Comparison of ENCODE assay signal across 1 cellular context in the genomic region with DNA sequence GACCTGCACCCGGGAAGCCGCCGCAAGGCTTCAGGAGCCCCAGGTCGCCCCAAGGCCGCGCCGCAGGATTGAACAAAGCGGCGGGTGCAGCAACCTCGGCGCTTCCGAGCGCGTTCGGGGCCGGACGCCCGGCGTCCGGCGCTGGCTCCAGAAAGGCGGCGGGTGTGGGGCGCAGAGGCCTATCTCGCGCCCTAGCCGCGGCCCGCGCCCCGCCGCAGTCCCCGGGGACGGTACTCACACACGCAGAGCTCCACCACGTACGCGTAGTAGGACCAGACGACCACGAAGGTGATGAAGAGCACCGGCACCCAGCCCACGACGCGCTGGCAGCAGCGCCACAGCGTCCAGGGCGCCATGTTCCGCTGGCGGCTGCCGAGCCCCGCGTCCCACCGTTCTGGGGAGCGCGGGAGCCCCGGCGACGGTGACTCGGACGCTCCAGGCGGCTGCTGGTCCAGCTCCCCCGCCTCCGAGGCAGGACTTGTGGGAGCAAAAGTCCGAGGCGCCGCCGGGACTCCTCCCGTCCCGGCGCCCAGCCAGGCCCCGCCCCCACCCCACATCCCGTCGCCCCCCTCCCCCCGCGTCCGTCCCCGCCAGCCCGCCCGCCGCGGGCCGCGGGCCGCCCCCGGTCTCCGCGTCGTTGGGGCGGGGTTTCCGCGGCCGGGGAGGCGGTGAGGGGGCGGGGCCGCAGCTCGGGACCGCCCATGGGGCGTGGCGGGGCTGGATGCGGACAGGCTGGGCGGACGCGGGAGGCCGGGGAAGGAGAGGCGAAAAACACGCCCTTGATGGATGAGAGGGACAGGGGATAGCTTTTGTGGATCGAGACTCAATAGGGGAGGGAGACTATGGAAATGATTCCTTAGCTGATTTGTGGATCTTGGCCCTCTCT.
A peak's percentile ranks its signal among the peaks of the same experiment; 100 is the strongest.
TF ChIP-seq lines count a peak whose summit lies in the region.

A gene with protein sequence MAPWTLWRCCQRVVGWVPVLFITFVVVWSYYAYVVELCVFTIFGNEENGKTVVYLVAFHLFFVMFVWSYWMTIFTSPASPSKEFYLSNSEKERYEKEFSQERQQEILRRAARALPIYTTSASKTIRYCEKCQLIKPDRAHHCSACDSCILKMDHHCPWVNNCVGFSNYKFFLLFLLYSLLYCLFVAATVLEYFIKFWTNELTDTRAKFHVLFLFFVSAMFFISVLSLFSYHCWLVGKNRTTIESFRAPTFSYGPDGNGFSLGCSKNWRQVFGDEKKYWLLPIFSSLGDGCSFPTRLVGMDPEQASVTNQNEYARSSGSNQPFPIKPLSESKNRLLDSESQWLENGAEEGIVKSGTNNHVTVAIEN (minus strand): TSS at position 488 of the 886 bp plus-strand sequence. CDS start 132 bp downstream, at position 356.

TF ChIP-seq in K562, 482 proteins besides CTCF, POLR2A, EP300 and RAD21 (continued from another document and continues in another):
- TF ChIP-seq, protein P1, sequence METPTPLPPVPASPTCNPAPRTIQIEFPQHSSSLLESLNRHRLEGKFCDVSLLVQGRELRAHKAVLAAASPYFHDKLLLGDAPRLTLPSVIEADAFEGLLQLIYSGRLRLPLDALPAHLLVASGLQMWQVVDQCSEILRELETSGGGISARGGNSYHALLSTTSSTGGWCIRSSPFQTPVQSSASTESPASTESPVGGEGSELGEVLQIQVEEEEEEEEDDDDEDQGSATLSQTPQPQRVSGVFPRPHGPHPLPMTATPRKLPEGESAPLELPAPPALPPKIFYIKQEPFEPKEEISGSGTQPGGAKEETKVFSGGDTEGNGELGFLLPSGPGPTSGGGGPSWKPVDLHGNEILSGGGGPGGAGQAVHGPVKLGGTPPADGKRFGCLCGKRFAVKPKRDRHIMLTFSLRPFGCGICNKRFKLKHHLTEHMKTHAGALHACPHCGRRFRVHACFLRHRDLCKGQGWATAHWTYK (CRISPR knock-in tag; IDR thresholded peaks at IDR 0.05): no peak
- TF ChIP-seq, protein P2, sequence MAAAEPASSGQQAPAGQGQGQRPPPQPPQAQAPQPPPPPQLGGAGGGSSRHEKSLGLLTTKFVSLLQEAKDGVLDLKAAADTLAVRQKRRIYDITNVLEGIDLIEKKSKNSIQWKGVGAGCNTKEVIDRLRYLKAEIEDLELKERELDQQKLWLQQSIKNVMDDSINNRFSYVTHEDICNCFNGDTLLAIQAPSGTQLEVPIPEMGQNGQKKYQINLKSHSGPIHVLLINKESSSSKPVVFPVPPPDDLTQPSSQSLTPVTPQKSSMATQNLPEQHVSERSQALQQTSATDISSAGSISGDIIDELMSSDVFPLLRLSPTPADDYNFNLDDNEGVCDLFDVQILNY (CRISPR knock-in tag; IDR thresholded peaks at IDR 0.05): no peak
- TF ChIP-seq, protein P3, sequence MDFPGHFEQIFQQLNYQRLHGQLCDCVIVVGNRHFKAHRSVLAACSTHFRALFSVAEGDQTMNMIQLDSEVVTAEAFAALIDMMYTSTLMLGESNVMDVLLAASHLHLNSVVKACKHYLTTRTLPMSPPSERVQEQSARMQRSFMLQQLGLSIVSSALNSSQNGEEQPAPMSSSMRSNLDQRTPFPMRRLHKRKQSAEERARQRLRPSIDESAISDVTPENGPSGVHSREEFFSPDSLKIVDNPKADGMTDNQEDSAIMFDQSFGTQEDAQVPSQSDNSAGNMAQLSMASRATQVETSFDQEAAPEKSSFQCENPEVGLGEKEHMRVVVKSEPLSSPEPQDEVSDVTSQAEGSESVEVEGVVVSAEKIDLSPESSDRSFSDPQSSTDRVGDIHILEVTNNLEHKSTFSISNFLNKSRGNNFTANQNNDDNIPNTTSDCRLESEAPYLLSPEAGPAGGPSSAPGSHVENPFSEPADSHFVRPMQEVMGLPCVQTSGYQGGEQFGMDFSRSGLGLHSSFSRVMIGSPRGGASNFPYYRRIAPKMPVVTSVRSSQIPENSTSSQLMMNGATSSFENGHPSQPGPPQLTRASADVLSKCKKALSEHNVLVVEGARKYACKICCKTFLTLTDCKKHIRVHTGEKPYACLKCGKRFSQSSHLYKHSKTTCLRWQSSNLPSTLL (IDR thresholded peaks at IDR 0.05): no peak
- TF ChIP-seq NONO (IDR thresholded peaks at IDR 0.05; ENCODE audit: low read depth in 2 of 2, low read length in 1 of 2): peak in 1 of 2 experiments; percentile 55; a peak in 3 of 4 replicates
- no peak for TF ChIP-seq C11orf30 (IDR thresholded peaks at IDR 0.05; ENCODE audit: low read depth)
- TF ChIP-seq TAF1 (IDR thresholded peaks at IDR 0.05; ENCODE audit: control insufficient read depth, extremely low read depth, insufficient read depth, low read length, severe bottlenecking): peak; percentile 49
- TF ChIP-seq SAFB2 (IDR thresholded peaks at IDR 0.05; ENCODE audit: borderline replicate concordance, low read depth, low read length, severe bottlenecking): no peak
- TF ChIP-seq GTF2F1 (IDR thresholded peaks at IDR 0.05; ENCODE audit: low read depth, low read length): no peak
- no peak for TF ChIP-seq PCBP1 (IDR thresholded peaks at IDR 0.05; ENCODE audit: low read depth, low read length, poor library complexity, severe bottlenecking)
- TF ChIP-seq ZNF212 (CRISPR knock-in tag; IDR thresholded peaks at IDR 0.05): no peak
- TF ChIP-seq ZC3H11A (IDR thresholded peaks at IDR 0.05; ENCODE audit: low read depth, low read length): no peak
- no peak for TF ChIP-seq ZNF764 (CRISPR knock-in tag; IDR thresholded peaks at IDR 0.05; ENCODE audit: low read depth)
- TF ChIP-seq, protein P4, sequence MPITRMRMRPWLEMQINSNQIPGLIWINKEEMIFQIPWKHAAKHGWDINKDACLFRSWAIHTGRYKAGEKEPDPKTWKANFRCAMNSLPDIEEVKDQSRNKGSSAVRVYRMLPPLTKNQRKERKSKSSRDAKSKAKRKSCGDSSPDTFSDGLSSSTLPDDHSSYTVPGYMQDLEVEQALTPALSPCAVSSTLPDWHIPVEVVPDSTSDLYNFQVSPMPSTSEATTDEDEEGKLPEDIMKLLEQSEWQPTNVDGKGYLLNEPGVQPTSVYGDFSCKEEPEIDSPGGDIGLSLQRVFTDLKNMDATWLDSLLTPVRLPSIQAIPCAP (CRISPR knock-in tag; IDR thresholded peaks at IDR 0.05; ENCODE audit: borderline replicate concordance): no peak
- TF ChIP-seq ZNF830 (CRISPR knock-in tag; IDR thresholded peaks at IDR 0.05): no peak
- TF ChIP-seq KAT2B (IDR thresholded peaks at IDR 0.05; ENCODE audit: low read depth, low read length): no peak
- no peak for TF ChIP-seq RBM14 (IDR thresholded peaks at IDR 0.05; ENCODE audit: borderline replicate concordance, insufficient read depth, low read depth, low read length)
- no peak for TF ChIP-seq LEF1 (IDR thresholded peaks at IDR 0.05)
- TF ChIP-seq SUPT5H (IDR thresholded peaks at IDR 0.05): peak; percentile 60
- TF ChIP-seq TAF9B (IDR thresholded peaks at IDR 0.05; ENCODE audit: partially characterized antibody): no peak
- TF ChIP-seq MTA3 (IDR thresholded peaks at IDR 0.05; ENCODE audit: borderline replicate concordance): no peak
- no peak for TF ChIP-seq CHD2 (IDR thresholded peaks at IDR 0.05; ENCODE audit: low read depth, low read length)
- TF ChIP-seq CCNT2 (IDR thresholded peaks at IDR 0.05; ENCODE audit: borderline replicate concordance, extremely low read depth, insufficient read length, low read depth, low read length): peak; percentile 30
- TF ChIP-seq, protein P5, sequence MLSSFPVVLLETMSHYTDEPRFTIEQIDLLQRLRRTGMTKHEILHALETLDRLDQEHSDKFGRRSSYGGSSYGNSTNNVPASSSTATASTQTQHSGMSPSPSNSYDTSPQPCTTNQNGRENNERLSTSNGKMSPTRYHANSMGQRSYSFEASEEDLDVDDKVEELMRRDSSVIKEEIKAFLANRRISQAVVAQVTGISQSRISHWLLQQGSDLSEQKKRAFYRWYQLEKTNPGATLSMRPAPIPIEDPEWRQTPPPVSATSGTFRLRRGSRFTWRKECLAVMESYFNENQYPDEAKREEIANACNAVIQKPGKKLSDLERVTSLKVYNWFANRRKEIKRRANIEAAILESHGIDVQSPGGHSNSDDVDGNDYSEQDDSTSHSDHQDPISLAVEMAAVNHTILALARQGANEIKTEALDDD (IDR thresholded peaks at IDR 0.05): no peak
- TF ChIP-seq RBBP5 (IDR thresholded peaks at IDR 0.05; ENCODE audit: borderline replicate concordance, insufficient read depth, low read length, poor library complexity, severe bottlenecking): peak; percentile 76
- TF ChIP-seq CBFB (CRISPR knock-in tag; IDR thresholded peaks at IDR 0.05): no peak
- TF ChIP-seq POLR3G (IDR thresholded peaks at IDR 0.05; ENCODE audit: extremely low read depth, insufficient read length, insufficient replicate concordance): no peak
- TF ChIP-seq, protein P6, sequence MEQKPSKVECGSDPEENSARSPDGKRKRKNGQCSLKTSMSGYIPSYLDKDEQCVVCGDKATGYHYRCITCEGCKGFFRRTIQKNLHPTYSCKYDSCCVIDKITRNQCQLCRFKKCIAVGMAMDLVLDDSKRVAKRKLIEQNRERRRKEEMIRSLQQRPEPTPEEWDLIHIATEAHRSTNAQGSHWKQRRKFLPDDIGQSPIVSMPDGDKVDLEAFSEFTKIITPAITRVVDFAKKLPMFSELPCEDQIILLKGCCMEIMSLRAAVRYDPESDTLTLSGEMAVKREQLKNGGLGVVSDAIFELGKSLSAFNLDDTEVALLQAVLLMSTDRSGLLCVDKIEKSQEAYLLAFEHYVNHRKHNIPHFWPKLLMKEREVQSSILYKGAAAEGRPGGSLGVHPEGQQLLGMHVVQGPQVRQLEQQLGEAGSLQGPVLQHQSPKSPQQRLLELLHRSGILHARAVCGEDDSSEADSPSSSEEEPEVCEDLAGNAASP (IDR thresholded peaks at IDR 0.05): no peak
- TF ChIP-seq, protein P7, sequence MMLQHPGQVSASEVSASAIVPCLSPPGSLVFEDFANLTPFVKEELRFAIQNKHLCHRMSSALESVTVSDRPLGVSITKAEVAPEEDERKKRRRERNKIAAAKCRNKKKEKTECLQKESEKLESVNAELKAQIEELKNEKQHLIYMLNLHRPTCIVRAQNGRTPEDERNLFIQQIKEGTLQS (IDR thresholded peaks at IDR 0.05): no peak
- TF ChIP-seq, protein P7 (CRISPR knock-in tag; conservative IDR thresholded peaks at IDR 0.05): no peak
- no peak; the same call in 1 of the 2 replicates for TF ChIP-seq CREM (IDR thresholded peaks at IDR 0.05; ENCODE audit: low read depth)
- no peak for TF ChIP-seq SMARCC2 (IDR thresholded peaks at IDR 0.05; ENCODE audit: low read depth)
- TF ChIP-seq, protein P8, sequence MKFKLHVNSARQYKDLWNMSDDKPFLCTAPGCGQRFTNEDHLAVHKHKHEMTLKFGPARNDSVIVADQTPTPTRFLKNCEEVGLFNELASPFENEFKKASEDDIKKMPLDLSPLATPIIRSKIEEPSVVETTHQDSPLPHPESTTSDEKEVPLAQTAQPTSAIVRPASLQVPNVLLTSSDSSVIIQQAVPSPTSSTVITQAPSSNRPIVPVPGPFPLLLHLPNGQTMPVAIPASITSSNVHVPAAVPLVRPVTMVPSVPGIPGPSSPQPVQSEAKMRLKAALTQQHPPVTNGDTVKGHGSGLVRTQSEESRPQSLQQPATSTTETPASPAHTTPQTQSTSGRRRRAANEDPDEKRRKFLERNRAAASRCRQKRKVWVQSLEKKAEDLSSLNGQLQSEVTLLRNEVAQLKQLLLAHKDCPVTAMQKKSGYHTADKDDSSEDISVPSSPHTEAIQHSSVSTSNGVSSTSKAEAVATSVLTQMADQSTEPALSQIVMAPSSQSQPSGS (CRISPR knock-in tag; IDR thresholded peaks at IDR 0.05): no peak
- TF ChIP-seq, protein P9, sequence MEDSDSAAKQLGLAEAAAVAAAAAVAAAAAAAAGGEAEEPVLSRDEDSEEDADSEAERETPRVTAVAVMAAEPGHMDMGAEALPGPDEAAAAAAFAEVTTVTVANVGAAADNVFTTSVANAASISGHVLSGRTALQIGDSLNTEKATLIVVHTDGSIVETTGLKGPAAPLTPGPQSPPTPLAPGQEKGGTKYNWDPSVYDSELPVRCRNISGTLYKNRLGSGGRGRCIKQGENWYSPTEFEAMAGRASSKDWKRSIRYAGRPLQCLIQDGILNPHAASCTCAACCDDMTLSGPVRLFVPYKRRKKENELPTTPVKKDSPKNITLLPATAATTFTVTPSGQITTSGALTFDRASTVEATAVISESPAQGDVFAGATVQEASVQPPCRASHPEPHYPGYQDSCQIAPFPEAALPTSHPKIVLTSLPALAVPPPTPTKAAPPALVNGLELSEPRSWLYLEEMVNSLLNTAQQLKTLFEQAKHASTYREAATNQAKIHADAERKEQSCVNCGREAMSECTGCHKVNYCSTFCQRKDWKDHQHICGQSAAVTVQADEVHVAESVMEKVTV (CRISPR knock-in tag; IDR thresholded peaks at IDR 0.05): no peak
- TF ChIP-seq, protein P10, sequence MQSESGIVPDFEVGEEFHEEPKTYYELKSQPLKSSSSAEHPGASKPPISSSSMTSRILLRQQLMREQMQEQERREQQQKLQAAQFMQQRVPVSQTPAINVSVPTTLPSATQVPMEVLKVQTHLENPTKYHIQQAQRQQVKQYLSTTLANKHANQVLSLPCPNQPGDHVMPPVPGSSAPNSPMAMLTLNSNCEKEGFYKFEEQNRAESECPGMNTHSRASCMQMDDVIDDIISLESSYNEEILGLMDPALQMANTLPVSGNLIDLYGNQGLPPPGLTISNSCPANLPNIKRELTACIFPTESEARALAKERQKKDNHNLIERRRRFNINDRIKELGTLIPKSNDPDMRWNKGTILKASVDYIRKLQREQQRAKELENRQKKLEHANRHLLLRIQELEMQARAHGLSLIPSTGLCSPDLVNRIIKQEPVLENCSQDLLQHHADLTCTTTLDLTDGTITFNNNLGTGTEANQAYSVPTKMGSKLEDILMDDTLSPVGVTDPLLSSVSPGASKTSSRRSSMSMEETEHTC (IDR thresholded peaks at IDR 0.05): no peak
- no peak for TF ChIP-seq CBX5 (IDR thresholded peaks at IDR 0.05; ENCODE audit: borderline replicate concordance, low read depth)
- TF ChIP-seq ZNF23 (CRISPR knock-in tag; IDR thresholded peaks at IDR 0.05): no peak
- no peak for TF ChIP-seq CBX2 (IDR thresholded peaks at IDR 0.05; ENCODE audit: insufficient read depth, low read length, poor library complexity, severe bottlenecking)
- TF ChIP-seq CBFA2T2 (conservative IDR thresholded peaks at IDR 0.05): no peak
- TF ChIP-seq SIX5 (IDR thresholded peaks at IDR 0.05; ENCODE audit: borderline replicate concordance in 1 of 2, insufficient read depth in 1 of 2, low read depth in 1 of 2, low read length in 2 of 2): no peak
- no peak for TF ChIP-seq MIER1 (IDR thresholded peaks at IDR 0.05; ENCODE audit: low read depth)
- TF ChIP-seq CC2D1A (IDR thresholded peaks at IDR 0.05): no peak
- TF ChIP-seq CHCHD3 (CRISPR knock-in tag; IDR thresholded peaks at IDR 0.05): no peak
- TF ChIP-seq, protein P11, sequence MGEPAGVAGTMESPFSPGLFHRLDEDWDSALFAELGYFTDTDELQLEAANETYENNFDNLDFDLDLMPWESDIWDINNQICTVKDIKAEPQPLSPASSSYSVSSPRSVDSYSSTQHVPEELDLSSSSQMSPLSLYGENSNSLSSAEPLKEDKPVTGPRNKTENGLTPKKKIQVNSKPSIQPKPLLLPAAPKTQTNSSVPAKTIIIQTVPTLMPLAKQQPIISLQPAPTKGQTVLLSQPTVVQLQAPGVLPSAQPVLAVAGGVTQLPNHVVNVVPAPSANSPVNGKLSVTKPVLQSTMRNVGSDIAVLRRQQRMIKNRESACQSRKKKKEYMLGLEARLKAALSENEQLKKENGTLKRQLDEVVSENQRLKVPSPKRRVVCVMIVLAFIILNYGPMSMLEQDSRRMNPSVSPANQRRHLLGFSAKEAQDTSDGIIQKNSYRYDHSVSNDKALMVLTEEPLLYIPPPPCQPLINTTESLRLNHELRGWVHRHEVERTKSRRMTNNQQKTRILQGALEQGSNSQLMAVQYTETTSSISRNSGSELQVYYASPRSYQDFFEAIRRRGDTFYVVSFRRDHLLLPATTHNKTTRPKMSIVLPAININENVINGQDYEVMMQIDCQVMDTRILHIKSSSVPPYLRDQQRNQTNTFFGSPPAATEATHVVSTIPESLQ (CRISPR knock-in tag; IDR thresholded peaks at IDR 0.05): no peak
